Comparison of ENCODE assay signal across 26 cellular contexts in genomic region chr2:232931636-232932035, GRCh38.
"Had no signal": no experiment of that assay in that cellular context is flagged by ENCODE, and none has a peak within 500 bp of the region (broad histone marks: within the 10 kb centered on the region; RNA-seq: fewer than 3 reads in every experiment).

No MANE protein-coding gene starts in this region.

- H3K4me3 ChIP-seq: body of pancreas, coronary artery, heart left ventricle, lower lobe of right lung, spleen, thoracic aorta had no signal

- H3K36me3 ChIP-seq: heart left ventricle, lower lobe of right lung, spleen, thoracic aorta had no signal

- H3K9ac ChIP-seq: parathyroid adenoma, SK-N-SH had no signal

- H3K4me2 ChIP-seq: SK-N-SH had no signal

- H3K9me3 ChIP-seq: body of pancreas, heart left ventricle, lower lobe of right lung, SK-N-SH, spleen, thoracic aorta had no signal

- H3K27ac Mint-ChIP-seq: activated naive CD8-positive, alpha-beta T cell; effector memory CD8-positive, alpha-beta T cell; immature natural killer cell; naive thymus-derived CD4-positive, alpha-beta T cell; T-helper 1 cell treated with Interleukin-12 subunit alpha and Interleukin-12 subunit beta and Interleukin-4 antibody, amounts not matched to agents 30 μg/mL and 1 μg/mL, for 36 hours had no signal

- H2AFZ ChIP-seq: parathyroid adenoma had no signal

- H3K4me3 Mint-ChIP-seq: activated naive CD8-positive, alpha-beta T cell; effector memory CD8-positive, alpha-beta T cell; immature natural killer cell; naive thymus-derived CD4-positive, alpha-beta T cell; T-helper 1 cell treated with Interleukin-12 subunit alpha and Interleukin-12 subunit beta and Interleukin-4 antibody, amounts not matched to agents 30 μg/mL and 1 μg/mL, for 36 hours had no signal

- H3K4me1 ChIP-seq: parathyroid adenoma had no signal

- H3K27ac ChIP-seq: body of pancreas, coronary artery, heart left ventricle, lower lobe of right lung, parathyroid adenoma, spleen, thoracic aorta, VCaP had no signal

- H3K36me3 Mint-ChIP-seq: activated naive CD8-positive, alpha-beta T cell; immature natural killer cell had no signal

- H3K79me2 ChIP-seq: parathyroid adenoma had no signal

- H3K27me3 ChIP-seq: body of pancreas had no signal

- ATAC-seq: body of pancreas; effector memory CD8-positive, alpha-beta T cell; heart left ventricle; lower lobe of right lung; naive thymus-derived CD4-positive, alpha-beta T cell; right cardiac atrium had no signal

- DNase-seq: activated CD4-positive, alpha-beta T cell treated with anti-CD3 and anti-CD28 coated beads for 4 hours; activated CD4-positive, alpha-beta T cell treated with anti-CD3 and anti-CD28 coated beads, Interleukin-2, amount 50 U/mL, for 48 hours; activated CD8-positive, alpha-beta memory T cell treated with anti-CD3 and anti-CD28 coated beads for 24 hours; activated effector memory CD4-positive, alpha-beta T cell treated with Interleukin-2 at 50 U/mL for 16 hours; activated naive CD4-positive, alpha-beta T cell treated with Interleukin-2 at 50 U/mL for 16 hours; body of pancreas; effector memory CD8-positive, alpha-beta T cell; heart left ventricle; immature natural killer cell; lower lobe of right lung; mesendoderm; naive thymus-derived CD4-positive, alpha-beta T cell; right cardiac atrium; SK-N-SH; spleen; stimulated activated CD4-positive, alpha-beta T cell treated with anti-CD3 and anti-CD28 coated beads, Interleukin-2, amount 100 ng/mL, for 48 hours; stimulated activated naive CD4-positive, alpha-beta T cell treated with Interleukin-2 at 50 U/mL for 16 hours; SW 1271; T-helper 9 cell; trophoblast cell had no signal

- H3K9me3 Mint-ChIP-seq: effector memory CD8-positive, alpha-beta T cell; T-helper 1 cell treated with Interleukin-12 subunit alpha and Interleukin-12 subunit beta and Interleukin-4 antibody, amounts not matched to agents 30 μg/mL and 1 μg/mL, for 36 hours had no signal
